8 cellular contexts compared by ENCODE assay signal in genomic region chr20:47258745-47259695, GRCh38.
DNase-seq lines count a peak whose midpoint lies in the region; ATAC-seq and TF ChIP-seq lines count a peak whose summit lies in the region.

No MANE protein-coding gene starts in this region.

- H3K27me3 Mint-ChIP-seq in activated T-cell treated with anti-CD3 and anti-CD28 coated beads, Interleukin-2, amount 50 U/mL, for 72 hours (ENCODE audit: low read depth) = no peaks in the 10 kb centered on the region

- no peak for TF ChIP-seq POLR2A in vagina (IDR thresholded peaks at IDR 0.05)

- intact Hi-C loops in vagina (cut with DNase I) = no loop called here

- peaks cover 5 to 24% of the 10 kb centered on the region in 2 donors for H3K36me3 Mint-ChIP-seq in activated T-cell treated with anti-CD3 and anti-CD28 coated beads, Interleukin-2, amount 50 U/mL, for 72 hours (ENCODE audit: insufficient read depth in 2 of 2)

- H3K27me3 ChIP-seq in esophagus (ENCODE audit: control insufficient read depth in 1 of 2, insufficient read depth in 2 of 2, low read length in 2 of 2) (no peaks in the 10 kb centered on the region), vagina (no peaks in the 10 kb centered on the region)

- no peak overlapping the region for H3K4me3 Mint-ChIP-seq in activated T-cell treated with anti-CD3 and anti-CD28 coated beads, Interleukin-2, amount 50 U/mL, for 72 hours

- H3K4me1 Mint-ChIP-seq in activated T-cell treated with anti-CD3 and anti-CD28 coated beads, Interleukin-2, amount 50 U/mL, for 72 hours (ENCODE audit: low read depth) = peaks cover 15% of the 10 kb centered on the region

- H3K27ac Mint-ChIP-seq in activated T-cell treated with anti-CD3 and anti-CD28 coated beads, Interleukin-2, amount 50 U/mL, for 72 hours = peak overlapping the region; percentile 56

- peak overlapping the region; percentile 64 to 82 for H3K27ac ChIP-seq in esophagus (ENCODE audit: low read depth in 2 of 2, low read length in 1 of 2)
- H3K27ac ChIP-seq in vagina = no peak overlapping the region

- TF ChIP-seq CTCF in vagina (IDR thresholded peaks at IDR 0.05) = no peak

- no peaks in the 10 kb centered on the region for H3K9me3 Mint-ChIP-seq in activated T-cell treated with anti-CD3 and anti-CD28 coated beads, Interleukin-2, amount 50 U/mL, for 72 hours

- no peak for DNase-seq in activated T-cell treated with anti-CD3 and anti-CD28 coated beads, Interleukin-2, amount 50 U/mL, for 72 hours
- DNase-seq in activated T-cell treated with anti-CD3 and anti-CD28 coated beads, Interleukin-2, amount 50 U/mL, for 48 hours = no peak
- DNase-seq in NAMALWA (ENCODE audit: low spot score) (peak; percentile 78), pons (ENCODE audit: low spot score) (peak; percentile 38), DMS79 (lab: John Stamatoyannopoulos, UW) (no peak), vagina (ENCODE audit: extremely low spot score in 2 of 2) (no peak)
- no peak for DNase-seq in stimulated activated CD4-positive, alpha-beta T cell treated with anti-CD3 and anti-CD28 coated beads, Interleukin-2, amount 100 ng/mL, for 48 hours

- H3K9me3 ChIP-seq in esophagus (ENCODE audit: control insufficient read depth in 2 of 2, insufficient read depth in 1 of 2, low read depth in 1 of 2, low read length in 1 of 2) (no peaks in the 10 kb centered on the region), vagina (no peaks in the 10 kb centered on the region)

- H3K36me3 ChIP-seq in esophagus (ENCODE audit: control insufficient read depth in 2 of 2, insufficient read depth in 2 of 2, low read length in 1 of 2) = peaks cover 0 to 12% of the 10 kb centered on the region in 2 donors
- peaks cover 0 to 32% of the 10 kb centered on the region in 2 donors for H3K36me3 ChIP-seq in vagina

- WGBS in esophagus, 2 donors = 68% methylated on average over 16 of the region's 16 CpGs

- H3K4me1 ChIP-seq in esophagus (ENCODE audit: control insufficient read depth in 2 of 2, insufficient read depth in 2 of 2, low read length in 1 of 2) (peaks cover 0 to 11% of the 10 kb centered on the region in 2 donors), vagina (no peaks in the 10 kb centered on the region)

- H3K4me3 ChIP-seq in esophagus (ENCODE audit: low read depth in 1 of 2, low read length in 2 of 2) (no peak overlapping the region), vagina (no peak overlapping the region)

- no peak for ATAC-seq in activated T-cell treated with anti-CD3 and anti-CD28 coated beads, Interleukin-2, amount 50 U/mL, for 72 hours (replicated peaks in 1 of 2)

Comparison
In these comparisons a context has a peak if more than half of its experiments do, and no peak if none do; other contexts are left out.
1. DNase-seq: peak in NAMALWA (single experiment) and pons (single experiment); none in activated T-cell treated with anti-CD3 and anti-CD28 coated beads, Interleukin-2, amount 50 U/mL, for 72 hours (0 of 2), activated T-cell treated with anti-CD3 and anti-CD28 coated beads, Interleukin-2, amount 50 U/mL, for 48 hours (0 of 2), DMS79 (single experiment), stimulated activated CD4-positive, alpha-beta T cell treated with anti-CD3 and anti-CD28 coated beads, Interleukin-2, amount 100 ng/mL, for 48 hours (0 of 2) and vagina (0 of 2).